23 cellular contexts compared by ENCODE assay signal in genomic region chr7:151451156-151451555, GRCh38. TPM values are rescaled to one million over a fixed set of nuclear protein-coding genes. Genes with fewer than 3 reads are reported as not detected.
"Had no signal": no experiment of that assay in that cellular context is flagged by ENCODE, and none has a peak within 500 bp of the region (broad histone marks: within the 10 kb centered on the region; RNA-seq: fewer than 3 reads in every experiment).

No MANE protein-coding gene starts in this region.

- H3K27ac ChIP-seq: body of pancreas, gastrocnemius medialis, left ventricle myocardium inferior, ovary had no signal

- H3K36me3 ChIP-seq: gastrocnemius medialis, left ventricle myocardium inferior, ovary had no signal

- DNase-seq: activated CD4-positive, alpha-beta T cell treated with anti-CD3 and anti-CD28 coated beads for 36 hours; activated CD8-positive, alpha-beta memory T cell treated with anti-CD3 and anti-CD28 coated beads, Interleukin-2, amount 10 ng/mL, durations not matched to agents 7 days and 5 days; activated CD8-positive, alpha-beta T cell treated with anti-CD3 and anti-CD28 coated beads, Interleukin-2, amount 10 ng/mL, durations not matched to agents 7 days and 5 days; activated gamma-delta T cell; cerebellar nuclear complex; cortex of kidney; effector memory CD8-positive, alpha-beta T cell; erythroblast; glutamatergic neuron; left ventricle myocardium inferior; nephron progenitor cell; stimulated activated CD4-positive, alpha-beta T cell treated with anti-CD3 and anti-CD28 coated beads, Interleukin-4, amount 100 ng/mL, for 1 hour; stimulated activated naive CD8-positive, alpha-beta T cell treated with anti-CD3 and anti-CD28 coated beads, Interleukin-15, amount 100 ng/mL, for 72 hours; substantia nigra; T-helper 2 cell had no signal

- H3K27me3 ChIP-seq: body of pancreas, gastrocnemius medialis, ovary had no signal

- ATAC-seq: activated CD4-positive, alpha-beta T cell treated with anti-CD3 and anti-CD28 coated beads for 36 hours; activated CD8-positive, alpha-beta memory T cell treated with anti-CD3 and anti-CD28 coated beads, Interleukin-2, amount 10 ng/mL, durations not matched to agents 7 days and 5 days; activated CD8-positive, alpha-beta T cell treated with anti-CD3 and anti-CD28 coated beads, Interleukin-2, amount 10 ng/mL, durations not matched to agents 7 days and 5 days; body of pancreas; effector memory CD8-positive, alpha-beta T cell; gastrocnemius medialis; stimulated activated naive CD8-positive, alpha-beta T cell treated with anti-CD3 and anti-CD28 coated beads, Interleukin-15, amount 100 ng/mL, for 72 hours; WTC11 had no signal

- H3K4me3 ChIP-seq: body of pancreas, gastrocnemius medialis, left ventricle myocardium inferior, lung, ovary, smooth muscle cell had no signal

- H3K9me3 ChIP-seq: body of pancreas, gastrocnemius medialis, left ventricle myocardium inferior, ovary had no signal

RNA-seq across cellular contexts. Expression of gene CRYGN, which starts 11.2 kb away (rescaled TPM):
- total RNA-seq: activated CD8-positive, alpha-beta memory T cell treated with anti-CD3 and anti-CD28 coated beads, Interleukin-2, amount 10 ng/mL, durations not matched to agents 7 days and 5 days; body of pancreas; gastrocnemius medialis; renal cortical epithelial cell; smooth muscle cell; ureter had no signal

RNA-seq across cellular contexts. Expression of gene WDR86, which starts 41.3 kb away (rescaled TPM):
- total RNA-seq: activated CD4-positive, alpha-beta T cell treated with anti-CD3 and anti-CD28 coated beads for 36 hours had no signal
